ENCODE assay signal across 8 cellular contexts in the genomic region with DNA sequence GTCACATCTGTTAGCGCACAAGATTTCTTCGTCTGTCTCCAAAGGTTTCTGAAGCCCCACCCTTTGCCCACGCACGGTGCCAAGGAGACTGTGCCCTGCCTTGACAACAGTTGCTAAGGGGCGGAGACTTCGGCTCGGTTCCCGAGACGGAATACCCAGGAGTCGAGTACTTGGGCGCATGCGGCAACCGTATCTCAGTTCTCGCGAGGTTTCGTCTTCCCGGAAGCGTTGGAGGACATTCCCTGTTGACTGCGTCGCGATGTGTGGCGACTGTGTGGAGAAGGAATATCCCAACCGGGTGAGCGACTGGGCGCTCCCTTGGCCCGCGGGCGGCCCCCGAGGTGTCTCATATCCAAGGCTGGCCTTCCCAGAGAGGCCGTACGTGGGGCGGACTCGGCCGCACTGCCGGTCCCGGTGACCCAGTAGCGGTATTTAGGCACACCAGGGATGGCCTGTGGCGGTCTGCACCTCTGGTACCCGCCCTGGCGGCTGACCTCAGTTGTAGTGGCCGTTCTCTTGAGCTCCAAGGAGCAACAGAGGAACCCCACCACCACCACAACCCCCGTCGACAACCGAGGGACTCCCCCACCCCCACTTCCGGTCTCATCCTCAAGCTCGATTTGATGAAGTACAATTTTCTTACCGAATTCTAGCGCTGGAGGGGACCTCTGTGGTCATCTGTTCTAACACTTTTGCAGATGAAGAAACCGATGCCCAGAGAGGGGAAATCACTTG. TPM values are rescaled to one million over a fixed set of nuclear protein-coding genes. Genes with fewer than 3 reads are reported as not detected.
DNase-seq lines count a peak whose midpoint lies in the region; ATAC-seq and TF ChIP-seq lines count a peak whose summit lies in the region.

Gene CHURC1 (plus strand): TSS at position 219 of the 735 bp plus-strand sequence. CDS start 41 bp downstream, at position 260.

- DNase-seq in GM12864 (ENCODE audit: low read depth) (peak; percentile 90), NCI-H1417 (lab: John Stamatoyannopoulos, UW) (peak; percentile 94 to 100 (median 98)), SW 1271 (lab: John Stamatoyannopoulos, UW) (peak; percentile 98), Right ventricle myocardium inferior (ENCODE audit: missing footprints) (peak; percentile 98), ovary (peak; percentile 97 to 98 (median 98)), thyroid gland (peak; percentile 100)
- DNase-seq in activated naive CD8-positive, alpha-beta T cell treated with anti-CD3 and anti-CD28 coated beads, Interleukin-2, amount 50 U/mL, for 16 hours (ENCODE audit: low read depth, low spot score): peak; percentile 94

- H3K27me3 ChIP-seq in ovary (no peaks in the 10 kb centered on the region), thyroid gland (no peaks in the 10 kb centered on the region)

- peak within 1 kb of the TSS; percentile 94 for H3K4me3 ChIP-seq in GM12864 (ENCODE audit: low read depth, low read length)
- H3K4me3 ChIP-seq in ovary: peak within 1 kb of the TSS; percentile 83
- peak within 1 kb of the TSS; percentile 27 to 91 (median 91) for H3K4me3 ChIP-seq in thyroid gland (replicated peaks in 1 of 3)

- 0% methylated on average over 42 to 49 of the region's 49 CpGs for WGBS in ovary, 3 donors
- WGBS in thyroid gland, 2 donors: 0 to 1% methylated on average over 20 to 49 of the region's 49 CpGs

- TF ChIP-seq EP300 in ovary (IDR thresholded peaks at IDR 0.05): peak; percentile 15

- TF ChIP-seq POLR2A in ovary (IDR thresholded peaks at IDR 0.05) (peak; percentile 87), thyroid gland (IDR thresholded peaks at IDR 0.05) (peak; percentile 20 to 89)

- ATAC-seq in HG02759 (IDR thresholded peaks at IDR 0.05; ENCODE audit: unreplicated experiment) (peak; percentile 99), Right ventricle myocardium inferior (peak; percentile 100)

- H3K4me1 ChIP-seq in ovary (ENCODE audit: insufficient read depth): peaks cover 8% of the 10 kb centered on the region
- peaks cover 17 to 25% of the 10 kb centered on the region in 2 donors for H3K4me1 ChIP-seq in thyroid gland

- TF ChIP-seq CTCF in GM12864 (IDR thresholded peaks at IDR 0.05; ENCODE audit: low read depth, low read length, missing control alignments) (no peak), ovary (IDR thresholded peaks at IDR 0.05) (no peak), thyroid gland (IDR thresholded peaks at IDR 0.05) (no peak)

- H3K36me3 ChIP-seq in ovary (no peaks in the 10 kb centered on the region), thyroid gland (no peaks in the 10 kb centered on the region)

- H3K9me3 ChIP-seq in ovary: no peaks in the 10 kb centered on the region
- no peaks in the 10 kb centered on the region for H3K9me3 ChIP-seq in thyroid gland

- H3K27ac ChIP-seq in ovary (peak within 1 kb of the TSS; percentile 62 to 75), thyroid gland (peak within 1 kb of the TSS; percentile 52 to 95 (median 86))

- intact Hi-C loops in Right ventricle myocardium inferior (cut with DNase I) (no loop called here), ovary (cut with DNase I) (no loop called here), thyroid gland (cut with DNase I) (loop anchor here (10.0 kb wide), 1 partner anchor 70 kb away; the partner anchor contains the start of gene FNTB)

RNA-seq across cellular contexts. Expression of gene CHURC1, which starts in this region (rescaled TPM):
- total RNA-seq in Right ventricle myocardium inferior: 98.2 TPM
- 100 to 1,000 TPM in 2 of 7 donors, 10 to 100 TPM in 5; 57.8 to 126 (median 70.5) TPM for total RNA-seq in ovary
- polyA plus RNA-seq in ovary: 10 to 100 TPM; 50.1 to 64.6 TPM
- 10 to 100 TPM; 63.7 to 90.2 (median 71.7) TPM for total RNA-seq in thyroid gland

Comparison
In these comparisons a context has a peak if more than half of its experiments do, and no peak if none do; other contexts are left out.
1. Peak in every context shown above with its lines: DNase-seq, ATAC-seq, H3K4me3 ChIP-seq and H3K27ac ChIP-seq.